1 cellular context compared by ENCODE assay signal in genomic region chr5:141968914-141969608, GRCh38.
TF ChIP-seq lines count a peak whose summit lies in the region.

A gene with protein sequence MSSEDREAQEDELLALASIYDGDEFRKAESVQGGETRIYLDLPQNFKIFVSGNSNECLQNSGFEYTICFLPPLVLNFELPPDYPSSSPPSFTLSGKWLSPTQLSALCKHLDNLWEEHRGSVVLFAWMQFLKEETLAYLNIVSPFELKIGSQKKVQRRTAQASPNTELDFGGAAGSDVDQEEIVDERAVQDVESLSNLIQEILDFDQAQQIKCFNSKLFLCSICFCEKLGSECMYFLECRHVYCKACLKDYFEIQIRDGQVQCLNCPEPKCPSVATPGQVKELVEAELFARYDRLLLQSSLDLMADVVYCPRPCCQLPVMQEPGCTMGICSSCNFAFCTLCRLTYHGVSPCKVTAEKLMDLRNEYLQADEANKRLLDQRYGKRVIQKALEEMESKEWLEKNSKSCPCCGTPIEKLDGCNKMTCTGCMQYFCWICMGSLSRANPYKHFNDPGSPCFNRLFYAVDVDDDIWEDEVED (plus strand): TSS chr5:141969105. CDS start chr5:141973589, 4,484 bp downstream.

TF ChIP-seq in HepG2, 621 proteins besides CTCF, POLR2A, EP300 and RAD21 (continued from another document and continues in another):
- TF ChIP-seq CREBL2 (CRISPR knock-in tag; IDR thresholded peaks at IDR 0.05; ENCODE audit: borderline replicate concordance) = no peak
- no peak; the same call in 1 of the 2 replicates for TF ChIP-seq HDAC2 (CRISPR knock-in tag; IDR thresholded peaks at IDR 0.05)
- TF ChIP-seq, protein P1, sequence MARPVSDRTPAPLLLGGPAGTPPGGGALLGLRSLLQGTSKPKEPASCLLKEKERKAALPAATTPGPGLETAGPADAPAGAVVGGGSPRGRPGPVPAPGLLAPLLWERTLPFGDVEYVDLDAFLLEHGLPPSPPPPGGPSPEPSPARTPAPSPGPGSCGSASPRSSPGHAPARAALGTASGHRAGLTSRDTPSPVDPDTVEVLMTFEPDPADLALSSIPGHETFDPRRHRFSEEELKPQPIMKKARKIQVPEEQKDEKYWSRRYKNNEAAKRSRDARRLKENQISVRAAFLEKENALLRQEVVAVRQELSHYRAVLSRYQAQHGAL (CRISPR knock-in tag; IDR thresholded peaks at IDR 0.05; ENCODE audit: not compliant biosample characterization) = peak; percentile 24
- no peak; the same call in 1 of the 2 replicates for TF ChIP-seq ZNF83 (CRISPR knock-in tag; IDR thresholded peaks at IDR 0.05; ENCODE audit: borderline replicate concordance)
- no peak; the same call in none of the 2 replicates for TF ChIP-seq BCL3 (CRISPR knock-in tag; IDR thresholded peaks at IDR 0.05)
- TF ChIP-seq SALL1 (CRISPR knock-in tag; IDR thresholded peaks at IDR 0.05) = peak; percentile 89
- TF ChIP-seq, protein P2, sequence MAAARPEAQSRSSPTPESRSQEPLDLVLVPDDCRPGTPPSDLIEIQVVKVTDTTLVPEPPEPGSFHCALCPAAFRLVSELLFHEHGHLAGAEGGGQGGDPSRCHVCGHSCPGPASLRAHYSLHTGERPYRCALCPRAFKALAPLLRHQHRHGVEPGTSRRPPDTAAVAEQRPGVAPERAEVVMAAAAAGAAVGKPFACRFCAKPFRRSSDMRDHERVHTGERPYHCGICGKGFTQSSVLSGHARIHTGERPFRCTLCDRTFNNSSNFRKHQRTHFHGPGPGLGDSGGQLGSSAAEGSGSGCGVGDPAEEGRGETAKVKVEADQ (CRISPR knock-in tag; IDR thresholded peaks at IDR 0.05; ENCODE audit: borderline replicate concordance) = peak; percentile 63; the same call in 1 of the 2 replicates
- TF ChIP-seq ZNF598 (CRISPR knock-in tag; IDR thresholded peaks at IDR 0.05; ENCODE audit: borderline replicate concordance) = peak; percentile 72; the same call in 1 of the 2 replicates
- 0 out of 2 replicates have a peak, but pooled peaks have one; percentile 42 for TF ChIP-seq HNRNPUL1 (IDR thresholded peaks at IDR 0.05; ENCODE audit: low read depth, low read length)
- TF ChIP-seq TGIF2 (CRISPR knock-in tag; IDR thresholded peaks at IDR 0.05) = no peak
- no peak for TF ChIP-seq HMGA1 (CRISPR knock-in tag; conservative IDR thresholded peaks at IDR 0.05)
- no peak for TF ChIP-seq FIP1L1 (IDR thresholded peaks at IDR 0.05; ENCODE audit: borderline replicate concordance, insufficient read depth, low read depth, low read length)
- TF ChIP-seq ZKSCAN5 (CRISPR knock-in tag; IDR thresholded peaks at IDR 0.05) = no peak
- no peak for TF ChIP-seq TEAD2 (CRISPR knock-in tag; IDR thresholded peaks at IDR 0.05)
- TF ChIP-seq HBP1 (CRISPR knock-in tag; IDR thresholded peaks at IDR 0.05; ENCODE audit: low read depth) = no peak
- no peak for TF ChIP-seq ZNF512 (CRISPR knock-in tag; IDR thresholded peaks at IDR 0.05)
- peak; percentile 38; the same call in 1 of the 2 replicates for TF ChIP-seq ZNF790 (CRISPR knock-in tag; IDR thresholded peaks at IDR 0.05; ENCODE audit: borderline replicate concordance)
- no peak for TF ChIP-seq ZNF577 (CRISPR knock-in tag; IDR thresholded peaks at IDR 0.05; ENCODE audit: borderline replicate concordance, low read depth)
- no peak for TF ChIP-seq RNF2 (conservative IDR thresholded peaks at IDR 0.05; ENCODE audit: low read depth)
- TF ChIP-seq FOXA1 (IDR thresholded peaks at IDR 0.05) = no peak
- TF ChIP-seq FOXA1 (CRISPR knock-in tag; IDR thresholded peaks at IDR 0.05) = 0 out of 2 replicates have a peak, but pooled peaks have one; percentile 7
- TF ChIP-seq SMYD3 (CRISPR knock-in tag; IDR thresholded peaks at IDR 0.05) = 0 out of 2 replicates have a peak, but pooled peaks have one; percentile 58
- peak; percentile 64; the same call in 1 of the 2 replicates for TF ChIP-seq ZNF230 (CRISPR knock-in tag; IDR thresholded peaks at IDR 0.05)
- TF ChIP-seq TMF1 (CRISPR knock-in tag; IDR thresholded peaks at IDR 0.05; ENCODE audit: low read depth) = peak; percentile 85; the same call in 1 of the 2 replicates
- TF ChIP-seq MIER2 (CRISPR knock-in tag; IDR thresholded peaks at IDR 0.05) = peak; percentile 53; the same call in 1 of the 2 replicates
- TF ChIP-seq ZNF337 (CRISPR knock-in tag; IDR thresholded peaks at IDR 0.05; ENCODE audit: borderline replicate concordance, low read depth) = no peak
- TF ChIP-seq NFATC3 (CRISPR knock-in tag; IDR thresholded peaks at IDR 0.05) = no peak
- TF ChIP-seq STAG1 (CRISPR knock-in tag; IDR thresholded peaks at IDR 0.05) = no peak; the same call in 1 of the 2 replicates
- peak; percentile 71; the same call in 1 of the 2 replicates for TF ChIP-seq TOPORS (CRISPR knock-in tag; IDR thresholded peaks at IDR 0.05)
- peak; percentile 44; the same call in 1 of the 2 replicates for TF ChIP-seq NCOA1 (CRISPR knock-in tag; IDR thresholded peaks at IDR 0.05)
- TF ChIP-seq KDM5B (CRISPR knock-in tag; IDR thresholded peaks at IDR 0.05; ENCODE audit: borderline replicate concordance) = peak; percentile 90
- TF ChIP-seq, protein P3, sequence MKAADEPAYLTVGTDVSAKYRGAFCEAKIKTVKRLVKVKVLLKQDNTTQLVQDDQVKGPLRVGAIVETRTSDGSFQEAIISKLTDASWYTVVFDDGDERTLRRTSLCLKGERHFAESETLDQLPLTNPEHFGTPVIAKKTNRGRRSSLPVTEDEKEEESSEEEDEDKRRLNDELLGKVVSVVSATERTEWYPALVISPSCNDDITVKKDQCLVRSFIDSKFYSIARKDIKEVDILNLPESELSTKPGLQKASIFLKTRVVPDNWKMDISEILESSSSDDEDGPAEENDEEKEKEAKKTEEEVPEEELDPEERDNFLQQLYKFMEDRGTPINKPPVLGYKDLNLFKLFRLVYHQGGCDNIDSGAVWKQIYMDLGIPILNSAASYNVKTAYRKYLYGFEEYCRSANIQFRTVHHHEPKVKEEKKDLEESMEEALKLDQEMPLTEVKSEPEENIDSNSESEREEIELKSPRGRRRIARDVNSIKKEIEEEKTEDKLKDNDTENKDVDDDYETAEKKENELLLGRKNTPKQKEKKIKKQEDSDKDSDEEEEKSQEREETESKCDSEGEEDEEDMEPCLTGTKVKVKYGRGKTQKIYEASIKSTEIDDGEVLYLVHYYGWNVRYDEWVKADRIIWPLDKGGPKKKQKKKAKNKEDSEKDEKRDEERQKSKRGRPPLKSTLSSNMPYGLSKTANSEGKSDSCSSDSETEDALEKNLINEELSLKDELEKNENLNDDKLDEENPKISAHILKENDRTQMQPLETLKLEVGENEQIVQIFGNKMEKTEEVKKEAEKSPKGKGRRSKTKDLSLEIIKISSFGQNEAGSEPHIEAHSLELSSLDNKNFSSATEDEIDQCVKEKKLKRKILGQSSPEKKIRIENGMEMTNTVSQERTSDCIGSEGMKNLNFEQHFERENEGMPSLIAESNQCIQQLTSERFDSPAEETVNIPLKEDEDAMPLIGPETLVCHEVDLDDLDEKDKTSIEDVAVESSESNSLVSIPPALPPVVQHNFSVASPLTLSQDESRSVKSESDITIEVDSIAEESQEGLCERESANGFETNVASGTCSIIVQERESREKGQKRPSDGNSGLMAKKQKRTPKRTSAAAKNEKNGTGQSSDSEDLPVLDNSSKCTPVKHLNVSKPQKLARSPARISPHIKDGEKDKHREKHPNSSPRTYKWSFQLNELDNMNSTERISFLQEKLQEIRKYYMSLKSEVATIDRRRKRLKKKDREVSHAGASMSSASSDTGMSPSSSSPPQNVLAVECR (CRISPR knock-in tag; IDR thresholded peaks at IDR 0.05; ENCODE audit: borderline replicate concordance) = peak; percentile 94
- TF ChIP-seq HDAC1 (CRISPR knock-in tag; IDR thresholded peaks at IDR 0.05) = peak; percentile 97
- no peak for TF ChIP-seq SMARCE1 (IDR thresholded peaks at IDR 0.05; ENCODE audit: borderline replicate concordance)
- no peak for TF ChIP-seq ZNF30 (CRISPR knock-in tag; IDR thresholded peaks at IDR 0.05)
- TF ChIP-seq TFDP2 (CRISPR knock-in tag; IDR thresholded peaks at IDR 0.05) = peak; percentile 73
- TF ChIP-seq FOXO1 (CRISPR knock-in tag; IDR thresholded peaks at IDR 0.05) = no peak; the same call in 1 of the 2 replicates
- TF ChIP-seq ZNF776 (CRISPR knock-in tag; IDR thresholded peaks at IDR 0.05) = no peak; the same call in 1 of the 2 replicates
- TF ChIP-seq, protein P4, sequence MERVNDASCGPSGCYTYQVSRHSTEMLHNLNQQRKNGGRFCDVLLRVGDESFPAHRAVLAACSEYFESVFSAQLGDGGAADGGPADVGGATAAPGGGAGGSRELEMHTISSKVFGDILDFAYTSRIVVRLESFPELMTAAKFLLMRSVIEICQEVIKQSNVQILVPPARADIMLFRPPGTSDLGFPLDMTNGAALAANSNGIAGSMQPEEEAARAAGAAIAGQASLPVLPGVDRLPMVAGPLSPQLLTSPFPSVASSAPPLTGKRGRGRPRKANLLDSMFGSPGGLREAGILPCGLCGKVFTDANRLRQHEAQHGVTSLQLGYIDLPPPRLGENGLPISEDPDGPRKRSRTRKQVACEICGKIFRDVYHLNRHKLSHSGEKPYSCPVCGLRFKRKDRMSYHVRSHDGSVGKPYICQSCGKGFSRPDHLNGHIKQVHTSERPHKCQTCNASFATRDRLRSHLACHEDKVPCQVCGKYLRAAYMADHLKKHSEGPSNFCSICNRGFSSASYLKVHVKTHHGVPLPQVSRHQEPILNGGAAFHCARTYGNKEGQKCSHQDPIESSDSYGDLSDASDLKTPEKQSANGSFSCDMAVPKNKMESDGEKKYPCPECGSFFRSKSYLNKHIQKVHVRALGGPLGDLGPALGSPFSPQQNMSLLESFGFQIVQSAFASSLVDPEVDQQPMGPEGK (CRISPR knock-in tag; IDR thresholded peaks at IDR 0.05) = peak; percentile 13; the same call in 1 of the 2 replicates
- TF ChIP-seq TEAD3 (CRISPR knock-in tag; optimal IDR thresholded peaks at IDR 0.05; ENCODE audit: borderline replicate concordance) = no peak
- TF ChIP-seq HOXA9 (CRISPR knock-in tag; IDR thresholded peaks at IDR 0.05; ENCODE audit: borderline replicate concordance) = no peak
- no peak for TF ChIP-seq CREM (IDR thresholded peaks at IDR 0.05)
- TF ChIP-seq CREM (CRISPR knock-in tag; IDR thresholded peaks at IDR 0.05) = no peak
- TF ChIP-seq TCF7 (IDR thresholded peaks at IDR 0.05; ENCODE audit: low read depth) = no peak
- TF ChIP-seq ZKSCAN1 (IDR thresholded peaks at IDR 0.05; ENCODE audit: low read length) = no peak
- no peak for TF ChIP-seq SUZ12 (IDR thresholded peaks at IDR 0.05; ENCODE audit: low read depth, low read length)
- TF ChIP-seq ZNF468 (CRISPR knock-in tag; IDR thresholded peaks at IDR 0.05) = no peak
- TF ChIP-seq FOXK1 (CRISPR knock-in tag; IDR thresholded peaks at IDR 0.05; ENCODE audit: borderline replicate concordance, low read depth) = no peak; the same call in 1 of the 2 replicates
- TF ChIP-seq ZNF543 (CRISPR knock-in tag; IDR thresholded peaks at IDR 0.05) = peak; percentile 93
- TF ChIP-seq THAP7 (CRISPR knock-in tag; IDR thresholded peaks at IDR 0.05) = peak; percentile 84; the same call in 1 of the 2 replicates
- TF ChIP-seq IKZF1 (IDR thresholded peaks at IDR 0.05) = no peak
- peak; percentile 79 for TF ChIP-seq GATAD1 (CRISPR knock-in tag; IDR thresholded peaks at IDR 0.05)
- TF ChIP-seq ZNF430 (CRISPR knock-in tag; IDR thresholded peaks at IDR 0.05) = peak; percentile 69
- TF ChIP-seq CCDC6 (CRISPR knock-in tag; IDR thresholded peaks at IDR 0.05) = peak; percentile 85; the same call in 1 of the 2 replicates
